Comparison of ENCODE assay signal across 9 cellular contexts in genomic region chr10:24951201-24952145, GRCh38. TPM values are rescaled to one million over a fixed set of nuclear protein-coding genes. Genes with fewer than 3 reads are reported as not detected.
DNase-seq lines count a peak whose midpoint lies in the region; ATAC-seq, FAIRE-seq and TF ChIP-seq lines count a peak whose summit lies in the region.
"Had no signal": no experiment of that assay in that cellular context is flagged by ENCODE, and none has a peak within 500 bp of the region (broad histone marks: within the 10 kb centered on the region; RNA-seq: fewer than 3 reads in every experiment).

No MANE protein-coding gene starts in this region.

- TF ChIP-seq CTCF in AG04449 (IDR thresholded peaks at IDR 0.05; ENCODE audit: insufficient read depth, low read length, missing control alignments) (no peak), kidney (IDR thresholded peaks at IDR 0.05; ENCODE audit: borderline replicate concordance, extremely low read depth, insufficient read depth) (no peak)

- H3K4me1 ChIP-seq in kidney (ENCODE audit: control insufficient read depth in 1 of 2, insufficient read depth in 1 of 2, low read depth in 1 of 2, low read length in 2 of 2): peaks cover 0 to 5% of the 10 kb centered on the region in 2 donors

- intact Hi-C loops in kidney (cut with DNase I): no loop called here

- CTCF ChIA-PET in AG04449 (lab: Yijun Ruan, JAX): interaction anchor here (0.6 to 1.7 kb wide), 5 partner anchors 10 to 329 kb away, joined by 3 to 5 read pairs (median 3); partner anchors contain the start of gene ARHGAP21

- POLR2A ChIA-PET in AG04449 (lab: Yijun Ruan, JAX): no interaction called here

- peak overlapping the region in 1 of 2 donors; percentile 36 for H3K27ac ChIP-seq in kidney (ENCODE audit: low read depth in 2 of 2, low read length in 2 of 2)
- H3K27ac ChIP-seq: neutrophil had no signal

- no peak for TF ChIP-seq POLR2A in GM12892 (IDR thresholded peaks at IDR 0.05; ENCODE audit: low read depth, low read length)

- H3K27ac Mint-ChIP-seq in central memory CD8-positive, alpha-beta T cell (ENCODE audit: low read depth): peak overlapping the region; percentile 90
- H3K27ac Mint-ChIP-seq in stimulated activated naive CD8-positive, alpha-beta T cell treated with anti-CD3 and anti-CD28 coated beads, Interleukin-15, amount 100 ng/mL, for 72 hours: peak overlapping the region; percentile 97

- peaks cover 37% of the 10 kb centered on the region for H3K4me1 Mint-ChIP-seq in central memory CD8-positive, alpha-beta T cell
- peaks cover 36% of the 10 kb centered on the region for H3K4me1 Mint-ChIP-seq in stimulated activated naive CD8-positive, alpha-beta T cell treated with anti-CD3 and anti-CD28 coated beads, Interleukin-15, amount 100 ng/mL, for 72 hours

- H3K36me3 Mint-ChIP-seq in central memory CD8-positive, alpha-beta T cell (ENCODE audit: insufficient read depth): peaks cover 4% of the 10 kb centered on the region

- DNase-seq in AG04449 (ENCODE audit: low read depth, low spot score): no peak
- DNase-seq in GM12892 (ENCODE audit: insufficient read length): no peak
- DNase-seq in NCI-H748 (lab: John Stamatoyannopoulos, UW; ENCODE audit: unreplicated experiment): peak; percentile 72
- DNase-seq in central memory CD8-positive, alpha-beta T cell (ENCODE audit: low spot score in 2 of 2): no peak
- peak; percentile 70 for DNase-seq in kidney
- DNase-seq in stimulated activated naive CD8-positive, alpha-beta T cell treated with anti-CD3 and anti-CD28 coated beads, Interleukin-15, amount 100 ng/mL, for 72 hours: peak; percentile 3 to 26
- no peak for DNase-seq in activated effector memory CD4-positive, alpha-beta T cell treated with Interleukin-2 at 50 U/mL for 16 hours

- H3K9ac ChIP-seq in kidney (ENCODE audit: low read length in 2 of 2): peak overlapping the region; percentile 49 to 55

- H3K9me3 ChIP-seq in kidney (ENCODE audit: control insufficient read depth in 1 of 2, low read length in 2 of 2): no peaks in the 10 kb centered on the region
- H3K9me3 ChIP-seq: neutrophil had no signal

- no peaks in the 10 kb centered on the region for H3K27me3 Mint-ChIP-seq in central memory CD8-positive, alpha-beta T cell
- no peaks in the 10 kb centered on the region for H3K27me3 Mint-ChIP-seq in stimulated activated naive CD8-positive, alpha-beta T cell treated with anti-CD3 and anti-CD28 coated beads, Interleukin-15, amount 100 ng/mL, for 72 hours

- no peaks in the 10 kb centered on the region for H3K9me3 Mint-ChIP-seq in central memory CD8-positive, alpha-beta T cell
- H3K9me3 Mint-ChIP-seq in stimulated activated naive CD8-positive, alpha-beta T cell treated with anti-CD3 and anti-CD28 coated beads, Interleukin-15, amount 100 ng/mL, for 72 hours: no peaks in the 10 kb centered on the region

- FAIRE-seq in GM12892 (lab: Jason Lieb, UNC) (peak; percentile 24), kidney (lab: Jason Lieb, UNC) (no peak)

- peak; percentile 29 for ATAC-seq in central memory CD8-positive, alpha-beta T cell (replicated peaks; ENCODE audit: extremely low read depth, poor library complexity, severe bottlenecking)
- peak; percentile 48 for ATAC-seq in stimulated activated naive CD8-positive, alpha-beta T cell treated with anti-CD3 and anti-CD28 coated beads, Interleukin-15, amount 100 ng/mL, for 72 hours
- no peak for ATAC-seq in HG03196 (IDR thresholded peaks at IDR 0.05; ENCODE audit: unreplicated experiment)

- H3K4me3 Mint-ChIP-seq in central memory CD8-positive, alpha-beta T cell: peak overlapping the region; percentile 84
- H3K4me3 Mint-ChIP-seq in stimulated activated naive CD8-positive, alpha-beta T cell treated with anti-CD3 and anti-CD28 coated beads, Interleukin-15, amount 100 ng/mL, for 72 hours: peak overlapping the region; percentile 82 to 83

- peak overlapping the region; percentile 58 for H3K4me3 ChIP-seq in AG04449 (ENCODE audit: low read depth, low read length)
- peak overlapping the region in 1 of 2 donors; percentile 64 for H3K4me3 ChIP-seq in kidney (ENCODE audit: low read length in 2 of 2)

- H3K36me3 ChIP-seq in kidney (ENCODE audit: control insufficient read depth in 1 of 2, insufficient read depth in 2 of 2, low read length in 2 of 2): no peaks in the 10 kb centered on the region
- H3K36me3 ChIP-seq: neutrophil had no signal

RNA-seq across cellular contexts. Expression of gene PRTFDC1, which starts 0.9 kb away (rescaled TPM):
- polyA plus RNA-seq in GM12892 (2012; ENCODE audit: missing spikeins): 0.68 TPM
- total RNA-seq in kidney: 3.8 TPM
- 6.1 TPM for polyA plus RNA-seq in kidney (ENCODE audit: insufficient read depth, low read depth, low replicate concordance)

Comparison
In these comparisons a context has a peak if more than half of its experiments do, and no peak if none do; other contexts are left out.
1. DNase-seq: peak in NCI-H748 (single experiment), kidney (single experiment) and stimulated activated naive CD8-positive, alpha-beta T cell treated with anti-CD3 and anti-CD28 coated beads, Interleukin-15, amount 100 ng/mL, for 72 hours (2 of 2); none in AG04449 (single experiment), GM12892 (single experiment), central memory CD8-positive, alpha-beta T cell (0 of 2) and activated effector memory CD4-positive, alpha-beta T cell treated with Interleukin-2 at 50 U/mL for 16 hours (single experiment).